In the genomic region with DNA sequence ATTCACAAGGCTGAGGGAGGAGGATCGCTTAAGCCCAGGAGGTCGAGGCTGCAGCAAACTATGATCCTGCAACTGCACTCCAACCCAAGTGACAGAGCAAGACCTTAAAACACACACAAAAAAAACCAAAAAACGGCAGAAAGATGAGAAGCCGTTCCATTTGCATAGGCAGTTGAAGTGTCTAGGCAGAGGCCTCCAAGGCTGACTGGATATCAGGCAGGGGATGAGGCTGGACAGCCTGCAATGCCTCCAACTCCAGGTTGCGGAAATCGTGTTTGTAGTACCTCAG, we compare ENCODE assay signal across 8 cellular contexts. TPM values are rescaled to one million over a fixed set of nuclear protein-coding genes. Genes with fewer than 3 reads are reported as not detected.
DNase-seq lines count a peak whose midpoint lies in the region; ATAC-seq and TF ChIP-seq lines count a peak whose summit lies in the region.

No MANE protein-coding gene starts in this region.

- H3K27ac ChIP-seq in 22Rv1 (peak overlapping the region; percentile 97), HUES48 (ENCODE audit: low read depth, low read length) (no peak overlapping the region), muscle layer of colon (ENCODE audit: low read depth, low read length) (peak overlapping the region; percentile 82)

- no peaks in the 10 kb centered on the region for H3K27me3 Mint-ChIP-seq in MCF 10A (ENCODE audit: insufficient read depth, unreplicated experiment)

- H3K27me3 ChIP-seq in HUES48 (ENCODE audit: control insufficient read depth, insufficient read depth, low read length), result no peaks in the 10 kb centered on the region
- H3K27me3 ChIP-seq in muscle layer of colon (ENCODE audit: control insufficient read depth in 1 of 2, insufficient read depth in 2 of 2, low read length in 2 of 2), result no peaks in the 10 kb centered on the region

- ATAC-seq in HG03135 (IDR thresholded peaks at IDR 0.05; ENCODE audit: unreplicated experiment) (no peak), GM19452 (IDR thresholded peaks at IDR 0.05; ENCODE audit: unreplicated experiment) (no peak), GM21576 (IDR thresholded peaks at IDR 0.05; ENCODE audit: unreplicated experiment) (no peak), HG03378 (IDR thresholded peaks at IDR 0.05; ENCODE audit: unreplicated experiment) (no peak)

- H3K9ac ChIP-seq in HUES48 (ENCODE audit: low read depth, low read length) (no peak overlapping the region), muscle layer of colon (ENCODE audit: low read length) (peak overlapping the region; percentile 18)

- H3K4me3 Mint-ChIP-seq in MCF 10A (ENCODE audit: unreplicated experiment), result peak overlapping the region; percentile 98

- H3K9me3 ChIP-seq in HUES48 (ENCODE audit: control insufficient read depth, insufficient read depth, low read length) (no peaks in the 10 kb centered on the region), muscle layer of colon (ENCODE audit: low read length) (no peaks in the 10 kb centered on the region)

- POLR2A ChIA-PET in MCF 10A (lab: Yijun Ruan, JAX), result no interaction called here

- H3K27ac Mint-ChIP-seq in MCF 10A (ENCODE audit: low read depth, unreplicated experiment), result no peak overlapping the region

- peaks cover 22% of the 10 kb centered on the region for H3K36me3 Mint-ChIP-seq in MCF 10A (ENCODE audit: insufficient read depth, unreplicated experiment)

- no peak for DNase-seq in MCF 10A (ENCODE audit: unreplicated experiment)

- CTCF ChIA-PET in MCF 10A (lab: Yijun Ruan, JAX), result interaction anchor here (0.6 to 2.6 kb wide), 4 partner anchors 20 to 80 kb away, joined by 3 to 18 read pairs (median 4); no protein-coding TSS in a partner anchor

- H3K36me3 ChIP-seq in HUES48 (ENCODE audit: control insufficient read depth, insufficient read depth, low read length), result peaks cover 7% of the 10 kb centered on the region; the same call in 1 of the 2 replicates
- H3K36me3 ChIP-seq in muscle layer of colon (ENCODE audit: insufficient read depth, low read length), result no peaks in the 10 kb centered on the region

- intact Hi-C loops in MCF 10A (cut with micrococcal nuclease), result loop anchor here (1.0 kb wide), 1 partner anchor 77 kb away; no protein-coding TSS in a partner anchor

- H3K4me1 ChIP-seq in HUES48 (ENCODE audit: control insufficient read depth, insufficient read depth, low read length), result no peaks in the 10 kb centered on the region; the same call in 1 of the 2 replicates
- H3K4me1 ChIP-seq in muscle layer of colon (ENCODE audit: insufficient read depth, low read length), result peaks cover 21% of the 10 kb centered on the region

- TF ChIP-seq CTCF in 22Rv1 (IDR thresholded peaks at IDR 0.05) (no peak), MCF 10A (IDR thresholded peaks at IDR 0.05; ENCODE audit: unreplicated experiment) (no peak)

- BruUV-seq in MCF 10A (replicated peaks; lab: Mats Ljungman, UMichigan), result no TSS peak

- peaks cover 14% of the 10 kb centered on the region for H3K4me1 Mint-ChIP-seq in MCF 10A (ENCODE audit: insufficient read depth, unreplicated experiment)

- H3K9me3 Mint-ChIP-seq in MCF 10A (ENCODE audit: unreplicated experiment), result peaks cover 6% of the 10 kb centered on the region

- H3K4me3 ChIP-seq in HUES48 (ENCODE audit: low read depth, low read length) (peak overlapping the region; percentile 83; the same call in 1 of the 2 replicates), muscle layer of colon (ENCODE audit: low read depth in 1 of 2, low read length in 2 of 2) (peak overlapping the region in 1 of 2 donors; percentile 83)

RNA-seq across cellular contexts. Expression of a gene that starts 2.0 kb away (rescaled TPM):
- 18.0 and 23.4 TPM in 2 replicates for total RNA-seq in MCF 10A (2022)

RNA-seq across cellular contexts. Expression of a gene that starts 25.0 kb away (rescaled TPM):
- total RNA-seq in MCF 10A (2022), result 3.6 and 4.1 TPM in 2 replicates

RNA-seq across cellular contexts. Expression of a gene that starts 27.5 kb away (rescaled TPM):
- 16.2 and 21.2 TPM in 2 replicates for total RNA-seq in MCF 10A (2022)

RNA-seq across cellular contexts. Expression of a gene that starts 27.5 kb away (rescaled TPM):
- 32.0 and 33.9 TPM in 2 replicates for total RNA-seq in MCF 10A (2022)

RNA-seq across cellular contexts. Expression of a gene that starts 36.2 kb away (rescaled TPM):
- total RNA-seq in MCF 10A (2022), result 15.0 and 15.8 TPM in 2 replicates
